Comparison of ENCODE assay signal across 16 cellular contexts in the genomic region with DNA sequence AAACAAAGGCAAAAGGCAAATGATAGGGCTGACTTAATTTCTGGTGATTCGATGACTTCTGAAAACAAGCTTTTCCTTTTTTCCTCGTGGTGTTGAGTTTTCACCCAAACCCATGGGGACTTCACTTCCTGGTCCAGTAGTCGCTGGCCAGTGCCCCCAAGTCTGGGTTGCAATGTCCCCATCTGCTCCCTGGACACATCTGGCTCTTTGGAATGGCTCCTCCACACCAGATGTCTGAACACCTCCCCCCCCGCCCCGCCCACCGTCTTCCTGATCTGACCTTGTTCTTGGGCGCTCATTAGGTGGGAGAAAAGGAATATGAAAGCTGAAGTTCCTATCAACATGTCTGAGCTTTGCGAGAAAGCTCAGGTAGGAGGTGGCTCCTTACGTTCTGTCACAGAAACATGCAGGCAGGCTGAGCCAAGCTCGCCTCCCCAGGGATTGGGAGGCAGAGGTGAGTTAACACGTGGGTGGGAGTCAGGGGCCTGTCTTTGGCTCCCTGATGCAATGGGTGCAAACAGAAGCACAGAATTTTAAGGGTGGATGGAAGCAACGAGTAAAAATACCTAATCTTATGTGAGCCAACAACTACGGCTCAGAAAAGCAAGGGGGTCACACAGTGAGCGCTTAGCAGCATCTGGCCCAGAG.
A peak's percentile ranks its signal among the peaks of the same experiment; 100 is the strongest.
DNase-seq lines count a peak whose midpoint lies in the region; ATAC-seq and TF ChIP-seq lines count a peak whose summit lies in the region.
"Had no signal": no experiment of that assay in that cellular context is flagged by ENCODE, and none has a peak within 500 bp of the region (broad histone marks: within the 10 kb centered on the region; RNA-seq: fewer than 3 reads in every experiment).

No MANE protein-coding gene starts in this region.

- H3K9me3 Mint-ChIP-seq in neural crest cell, result no peaks in the 10 kb centered on the region
- H3K9me3 Mint-ChIP-seq: activated naive CD8-positive, alpha-beta T cell treated with anti-CD3 and anti-CD28 coated beads, Interleukin-2, amount 10 ng/mL, durations not matched to agents 7 days and 5 days; CD8-positive, alpha-beta memory T cell had no signal

- no peak overlapping the region for H3K4me3 Mint-ChIP-seq in neural crest cell
- H3K4me3 Mint-ChIP-seq: activated naive CD8-positive, alpha-beta T cell treated with anti-CD3 and anti-CD28 coated beads, Interleukin-2, amount 10 ng/mL, durations not matched to agents 7 days and 5 days; CD8-positive, alpha-beta memory T cell had no signal

- H3K4me1 ChIP-seq in left ventricle myocardium inferior, result peaks cover 91% of the 10 kb centered on the region
- H3K4me1 ChIP-seq in esophagus muscularis mucosa, result peaks cover 61 to 62% (median 62%) of the 10 kb centered on the region in 4 donors
- H3K4me1 ChIP-seq in uterus, result peaks cover 18 to 24% of the 10 kb centered on the region in 2 donors

- intact Hi-C loops in left ventricle myocardium inferior (cut with micrococcal nuclease) (no loop called here), Right ventricle myocardium superior (cut with DNase I) (no loop called here), esophagus muscularis mucosa (cut with DNase I) (no loop called here), uterus (cut with DNase I; ENCODE audit: low total_unique reads) (no loop called here)

- no peak overlapping the region for H3K4me3 ChIP-seq in left ventricle myocardium inferior
- H3K4me3 ChIP-seq in esophagus muscularis mucosa, result no peak overlapping the region
- no peak overlapping the region for H3K4me3 ChIP-seq in uterus

- no peaks in the 10 kb centered on the region for H3K27me3 Mint-ChIP-seq in neural crest cell (ENCODE audit: low read depth)
- H3K27me3 Mint-ChIP-seq: activated naive CD8-positive, alpha-beta T cell treated with anti-CD3 and anti-CD28 coated beads, Interleukin-2, amount 10 ng/mL, durations not matched to agents 7 days and 5 days; CD8-positive, alpha-beta memory T cell had no signal

- no peak for TF ChIP-seq EP300 in esophagus muscularis mucosa (IDR thresholded peaks at IDR 0.05)

- H3K27ac Mint-ChIP-seq in neural crest cell (ENCODE audit: unreplicated experiment), result peak overlapping the region; percentile 23
- H3K27ac Mint-ChIP-seq: activated naive CD8-positive, alpha-beta T cell treated with anti-CD3 and anti-CD28 coated beads, Interleukin-2, amount 10 ng/mL, durations not matched to agents 7 days and 5 days had no signal

- H3K9me3 ChIP-seq in left ventricle myocardium inferior (replicated peaks) (no peaks in the 10 kb centered on the region), esophagus muscularis mucosa (no peaks in the 10 kb centered on the region), uterus (no peaks in the 10 kb centered on the region)

- peaks cover 11% of the 10 kb centered on the region for H3K36me3 Mint-ChIP-seq in neural crest cell (ENCODE audit: low read depth)
- H3K36me3 Mint-ChIP-seq: activated naive CD8-positive, alpha-beta T cell treated with anti-CD3 and anti-CD28 coated beads, Interleukin-2, amount 10 ng/mL, durations not matched to agents 7 days and 5 days had no signal

- TF ChIP-seq CTCF in left ventricle myocardium inferior (IDR thresholded peaks at IDR 0.05; ENCODE audit: borderline replicate concordance), result no peak
- no peak for TF ChIP-seq CTCF in esophagus muscularis mucosa (IDR thresholded peaks at IDR 0.05)
- TF ChIP-seq CTCF in neural crest cell (conservative IDR thresholded peaks at IDR 0.05), result no peak
- TF ChIP-seq CTCF in uterus (IDR thresholded peaks at IDR 0.05), result no peak

- WGBS in esophagus muscularis mucosa, result 62% methylated on average over 14 of the region's 14 CpGs

- TF ChIP-seq POLR2A in esophagus muscularis mucosa (IDR thresholded peaks at IDR 0.05; ENCODE audit: low read depth) (no peak), uterus (IDR thresholded peaks at IDR 0.05) (no peak)

- no peaks in the 10 kb centered on the region for H3K27me3 ChIP-seq in left ventricle myocardium inferior (ENCODE audit: low read depth)
- no peaks in the 10 kb centered on the region for H3K27me3 ChIP-seq in esophagus muscularis mucosa
- H3K27me3 ChIP-seq in uterus, result no peaks in the 10 kb centered on the region

- DNase-seq in left ventricle myocardium inferior (no peak), Right ventricle myocardium superior (no peak), esophagus muscularis mucosa (ENCODE audit: extremely low spot score) (no peak), neural crest cell (ENCODE audit: low read depth, low spot score) (no peak), uterus (no peak), NCI-H146 (lab: John Stamatoyannopoulos, UW) (no peak), AML-193 (lab: John Stamatoyannopoulos, UW) (no peak)
- DNase-seq: activated naive CD8-positive, alpha-beta T cell treated with anti-CD3 and anti-CD28 coated beads, Interleukin-2, amount 10 ng/mL, durations not matched to agents 7 days and 5 days; CD8-positive, alpha-beta memory T cell; cerebellar nuclear complex; erythroblast; NCI-H1092; NK-92 treated with Interleukin-12 subunit alpha and Interleukin-12 subunit beta, amount 100 ng/mL, for 24 hours; stimulated activated naive CD4-positive, alpha-beta T cell; T-helper 2 cell had no signal

- no peak for ATAC-seq in Right ventricle myocardium superior (ENCODE audit: poor library complexity)
- ATAC-seq in GM18520 (IDR thresholded peaks at IDR 0.05; ENCODE audit: unreplicated experiment), result no peak

- H3K36me3 ChIP-seq in left ventricle myocardium inferior (peaks cover 40% of the 10 kb centered on the region), esophagus muscularis mucosa (peaks cover 0 to 80% (median 70%) of the 10 kb centered on the region in 4 donors), uterus (no peaks in the 10 kb centered on the region)

- H3K27ac ChIP-seq in left ventricle myocardium inferior (replicated peaks) (peak overlapping the region; percentile 73), esophagus muscularis mucosa (replicated peaks in 1 of 4) (peak overlapping the region; percentile 36 to 66 (median 43)), uterus (peak overlapping the region; percentile 69 to 73)

- peaks cover 15% of the 10 kb centered on the region for H3K4me1 Mint-ChIP-seq in neural crest cell
- H3K4me1 Mint-ChIP-seq: CD8-positive, alpha-beta memory T cell had no signal
